ENCODE assay signal across 24 cellular contexts in genomic region chr20:7776148-7776547, GRCh38.
DNase-seq lines count a peak whose midpoint lies in the region; ATAC-seq and TF ChIP-seq lines count a peak whose summit lies in the region.
"Had no signal": no experiment of that assay in that cellular context is flagged by ENCODE, and none has a peak within 500 bp of the region (broad histone marks: within the 10 kb centered on the region; RNA-seq: fewer than 3 reads in every experiment).

No MANE protein-coding gene starts in this region.

- H3K4me3 ChIP-seq in HEK293 (ENCODE audit: low read depth, low read length), result no peak overlapping the region
- H3K4me3 ChIP-seq in OCI-LY7 (ENCODE audit: low read depth, low read length, poor library complexity, severe bottlenecking), result no peak overlapping the region
- H3K4me3 ChIP-seq in mesendoderm (ENCODE audit: low read length), result no peak overlapping the region
- H3K4me3 ChIP-seq in right lobe of liver, result no peak overlapping the region
- H3K4me3 ChIP-seq: BLaER1, GM12878 had no signal

- no peaks in the 10 kb centered on the region for H4K20me1 ChIP-seq in OCI-LY7 (ENCODE audit: insufficient read depth, low read length)
- H4K20me1 ChIP-seq: BLaER1 had no signal

- no TSS peak for BruUV-seq in OCI-LY7 (replicated peaks; lab: Mats Ljungman, UMichigan)

- H3K9ac ChIP-seq in mesendoderm (ENCODE audit: low read length), result no peak overlapping the region
- H3K9ac ChIP-seq: BLaER1 had no signal

- intact Hi-C loops in OCI-LY7 (cut with micrococcal nuclease; ENCODE audit: unreplicated experiment) (loop anchor here (10.0 kb wide), 1 partner anchor 619 kb away; no protein-coding TSS in a partner anchor), right lobe of liver (cut with DNase I) (no loop called here)

- no peak overlapping the region for H4K5ac ChIP-seq in mesendoderm (ENCODE audit: low read length)

- peak; percentile 10 for DNase-seq in DMS53 (lab: John Stamatoyannopoulos, UW)
- no peak for DNase-seq in DMS53 treated with DMSO at 0.1 percent for 48 hours (lab: John Stamatoyannopoulos, UW; ENCODE audit: unreplicated experiment)
- peak; percentile 30 for DNase-seq in OCI-LY7 (ENCODE audit: low spot score)
- peak; percentile 3 for DNase-seq in mesendoderm
- no peak for DNase-seq in right lobe of liver
- no peak for DNase-seq in HPDE6-E6E7 (ENCODE audit: extremely low spot score)
- DNase-seq in NCI-H1105 (lab: John Stamatoyannopoulos, UW), result no peak
- DNase-seq: ACHN; BE2C; C1 segment of cervical spinal cord; CD4-positive, alpha-beta memory T cell; CD4-positive, CD25-positive, alpha-beta regulatory T cell; CD8-positive, alpha-beta memory T cell; COR-L47; DMS 273 treated with DMSO at 0.1 percent for 48 hours; DMS153; DMS79; DND-41; EL; GDM1 had no signal

- TF ChIP-seq CTCF in HEK293 (tag by site-specific recombination; IDR thresholded peaks at IDR 0.05) (no peak), OCI-LY7 (conservative IDR thresholded peaks at IDR 0.05; ENCODE audit: low read length) (no peak), right lobe of liver (IDR thresholded peaks at IDR 0.05) (no peak)

- no peak overlapping the region for H2BK5ac ChIP-seq in mesendoderm (ENCODE audit: low read length)

- no peak overlapping the region for H2AK5ac ChIP-seq in mesendoderm (ENCODE audit: low read length)

- no peak overlapping the region for H2BK15ac ChIP-seq in mesendoderm (replicated peaks; ENCODE audit: low read depth)

- no peak overlapping the region for H2BK120ac ChIP-seq in mesendoderm (ENCODE audit: low read depth, low read length)

- no peak overlapping the region for H3K27ac ChIP-seq in HEK293 (ENCODE audit: extremely low read depth, low read depth, low read length)
- no peak overlapping the region for H3K27ac ChIP-seq in OCI-LY7 (ENCODE audit: low read depth, low read length, poor library complexity, severe bottlenecking)
- H3K27ac ChIP-seq in mesendoderm (ENCODE audit: low read depth, low read length), result no peak overlapping the region
- no peak overlapping the region for H3K27ac ChIP-seq in right lobe of liver
- H3K27ac ChIP-seq: 22Rv1, BLaER1 had no signal

- H4K8ac ChIP-seq in mesendoderm (ENCODE audit: low read depth, low read length), result no peak overlapping the region

- H3K79me1 ChIP-seq in mesendoderm (ENCODE audit: low read length), result no peaks in the 10 kb centered on the region

- H3K4me2 ChIP-seq in OCI-LY7 (ENCODE audit: low read length) (no peak overlapping the region), mesendoderm (ENCODE audit: low read length) (no peak overlapping the region)
- H3K4me2 ChIP-seq: BLaER1 had no signal

- H3K27me3 ChIP-seq in mesendoderm (ENCODE audit: insufficient read depth, low read length, poor library complexity), result no peaks in the 10 kb centered on the region
- no peaks in the 10 kb centered on the region for H3K27me3 ChIP-seq in right lobe of liver
- H3K27me3 ChIP-seq: BLaER1 had no signal

- CTCF ChIA-PET in HEK293 (lab: Yijun Ruan, JAX), result no interaction called here
- CTCF ChIA-PET in OCI-LY7 (lab: Charles Lee; ENCODE audit: unreplicated experiment), result no interaction called here

- no peak overlapping the region for H3K4ac ChIP-seq in mesendoderm (ENCODE audit: low read depth, low read length)

- H3K18ac ChIP-seq in mesendoderm (ENCODE audit: low read length), result no peak overlapping the region

- POLR2A ChIA-PET in HEK293 (lab: Yijun Ruan, JAX) (no interaction called here), OCI-LY7 (lab: Charles Lee) (interaction anchor here (1.3 to 3.1 kb wide), 3 partner anchors 11 to 245 kb away, joined by 3 to 22 read pairs (median 6); no protein-coding TSS in a partner anchor)

- H3K36me3 ChIP-seq in HEK293 (ENCODE audit: control insufficient read depth in 2 of 2, insufficient read depth in 1 of 2, low read length in 2 of 2) (no peaks in the 10 kb centered on the region), OCI-LY7 (ENCODE audit: insufficient read depth, low read length) (peaks cover 45% of the 10 kb centered on the region), mesendoderm (ENCODE audit: control insufficient read depth, insufficient read depth, low read length) (no peaks in the 10 kb centered on the region), right lobe of liver (no peaks in the 10 kb centered on the region)
- H3K36me3 ChIP-seq: BE2C, BLaER1 had no signal

- no peak for TF ChIP-seq POLR2A in right lobe of liver (IDR thresholded peaks at IDR 0.05)

- H3K4me1 ChIP-seq in HEK293 (ENCODE audit: control insufficient read depth, insufficient read depth, low read length) (no peaks in the 10 kb centered on the region), OCI-LY7 (ENCODE audit: insufficient read depth, low read length, poor library complexity, severe bottlenecking) (peaks cover 12% of the 10 kb centered on the region), mesendoderm (ENCODE audit: control insufficient read depth, low read depth, low read length) (no peaks in the 10 kb centered on the region), right lobe of liver (no peaks in the 10 kb centered on the region)
- H3K4me1 ChIP-seq: BE2C had no signal

- WGBS in mesendoderm (ENCODE audit: extremely low coverage, insufficient coverage, low lambda C conversion rate), result no CpG with 5 or more reads among the region's 2 CpGs
- 83% methylated on average over 1 of the region's 2 CpGs for WGBS in right lobe of liver (ENCODE audit: insufficient coverage, low coverage, low lambda C conversion rate, missing lambda C conversion rate)

- H3K9me3 ChIP-seq in HEK293 (ENCODE audit: control insufficient read depth, insufficient read depth, low read depth, low read length) (no peaks in the 10 kb centered on the region), OCI-LY7 (ENCODE audit: low read length) (peaks cover 86% of the 10 kb centered on the region), right lobe of liver (no peaks in the 10 kb centered on the region)
- H3K9me3 ChIP-seq: BE2C had no signal

- no peak overlapping the region for H2AFZ ChIP-seq in OCI-LY7 (ENCODE audit: low read length)

- H3K9me2 ChIP-seq in OCI-LY7 (ENCODE audit: insufficient read depth, low read length), result no peaks in the 10 kb centered on the region

- no peak overlapping the region for H3K23ac ChIP-seq in mesendoderm (ENCODE audit: low read length)

- no peak for ATAC-seq in right lobe of liver
- ATAC-seq: GM12878 had no signal

- no peaks in the 10 kb centered on the region for H3K79me2 ChIP-seq in OCI-LY7 (ENCODE audit: insufficient read depth, low read depth, low read length)
- no peaks in the 10 kb centered on the region for H3K79me2 ChIP-seq in mesendoderm (ENCODE audit: control insufficient read depth, insufficient read depth, low read length)

- no peak overlapping the region for H3K56ac ChIP-seq in mesendoderm (ENCODE audit: low read length)

TF ChIP-seq in HEK293, 187 proteins besides CTCF, POLR2A, EP300 and RAD21:
- no peak for TF ChIP-seq ZNF48 (tag by site-specific recombination; IDR thresholded peaks at IDR 0.05)
- no peak for TF ChIP-seq PATZ1 (tag by site-specific recombination; IDR thresholded peaks at IDR 0.05)
- TF ChIP-seq ZNF148 (tag by site-specific recombination; IDR thresholded peaks at IDR 0.05; ENCODE audit: borderline replicate concordance), result no peak
- peak; percentile 71 for TF ChIP-seq ZNF585B (tag by site-specific recombination; IDR thresholded peaks at IDR 0.05)
- TF ChIP-seq SETDB1 (IDR thresholded peaks at IDR 0.05; ENCODE audit: insufficient read length, low read length), result peak; percentile 52

Comparison
In these comparisons a context has a peak if more than half of its experiments do, and no peak if none do; other contexts are left out.
1. DNase-seq: peak in DMS53 (single experiment), OCI-LY7 (single experiment) and mesendoderm (single experiment); none in DMS53 treated with DMSO at 0.1 percent for 48 hours (single experiment), right lobe of liver (0 of 3), HPDE6-E6E7 (single experiment) and NCI-H1105 (single experiment).